In the genomic region with DNA sequence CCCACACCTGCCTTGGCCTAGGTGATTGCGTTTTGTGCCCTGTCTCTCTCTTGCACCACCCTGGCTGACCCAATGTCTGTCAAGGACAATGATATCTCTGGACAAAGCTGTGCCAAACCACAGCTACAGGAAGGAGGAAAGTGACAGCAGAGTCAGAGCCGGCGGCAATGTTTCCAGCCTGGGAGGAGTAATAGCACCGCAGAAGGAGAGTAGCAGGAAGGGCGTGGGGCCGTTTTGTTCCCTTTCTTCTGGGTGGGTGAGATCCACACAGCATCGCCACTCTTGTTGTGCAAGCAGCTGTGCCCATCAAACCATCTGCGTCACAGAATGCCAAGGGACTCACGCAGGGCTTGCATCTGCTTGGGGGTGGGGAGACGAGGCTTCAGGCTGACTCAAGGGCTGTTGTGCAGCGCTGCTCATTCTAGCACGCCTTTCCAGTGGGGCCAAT, we compare ENCODE assay signal across 12 cellular contexts.
A peak's percentile ranks its signal among the peaks of the same experiment; 100 is the strongest.
DNase-seq lines count a peak whose midpoint lies in the region; ATAC-seq and TF ChIP-seq lines count a peak whose summit lies in the region.
"Had no signal": no experiment of that assay in that cellular context is flagged by ENCODE, and none has a peak within 500 bp of the region (broad histone marks: within the 10 kb centered on the region; RNA-seq: fewer than 3 reads in every experiment).

No MANE protein-coding gene starts in this region.

- TF ChIP-seq CTCF in OCI-LY7 (conservative IDR thresholded peaks at IDR 0.05; ENCODE audit: low read length): no peak

- intact Hi-C loops in OCI-LY7 (cut with micrococcal nuclease; ENCODE audit: unreplicated experiment): no loop called here

- DNase-seq in MV-4-11 (lab: John Stamatoyannopoulos, UW): peak; percentile 97
- peak; percentile 82 for DNase-seq in RPMI8226
- DNase-seq in hypothalamus (lab: John Stamatoyannopoulos, UW): peak in 36 of 51 donors; percentile 3 to 69 (median 18)
- peak in 35 of 49 donors; percentile 1 to 72 (median 20) for DNase-seq in substantia nigra (lab: John Stamatoyannopoulos, UW)
- no peak for DNase-seq in NCI-H774 (lab: John Stamatoyannopoulos, UW)
- no peak for DNase-seq in OCI-LY7 (ENCODE audit: low spot score)
- no peak for DNase-seq in stimulated activated naive CD4-positive, alpha-beta T cell (lab: John Stamatoyannopoulos, UW)
- DNase-seq: central memory CD4-positive, alpha-beta T cell; DND-41; NCI-H2081; WERI-Rb-1 had no signal

- H2AFZ ChIP-seq in OCI-LY7 (ENCODE audit: low read length): no peak overlapping the region

- no peaks in the 10 kb centered on the region for H3K9me3 ChIP-seq in OCI-LY7 (ENCODE audit: low read length)

- H3K27ac ChIP-seq in substantia nigra (ENCODE audit: low read depth, low read length, poor library complexity, severe bottlenecking) (no peak overlapping the region), OCI-LY7 (ENCODE audit: low read depth, low read length, poor library complexity, severe bottlenecking) (no peak overlapping the region)
- H3K27ac ChIP-seq: WERI-Rb-1 had no signal

- no peak overlapping the region for H3K4me2 ChIP-seq in OCI-LY7 (ENCODE audit: low read length)

- no peak for ATAC-seq in GM18867 (IDR thresholded peaks at IDR 0.05; ENCODE audit: unreplicated experiment)

- no peaks in the 10 kb centered on the region for H4K20me1 ChIP-seq in OCI-LY7 (ENCODE audit: insufficient read depth, low read length)

- no peaks in the 10 kb centered on the region for H3K9me2 ChIP-seq in OCI-LY7 (ENCODE audit: insufficient read depth, low read length)

- no peaks in the 10 kb centered on the region for H3K79me2 ChIP-seq in OCI-LY7 (ENCODE audit: insufficient read depth, low read depth, low read length)

- no peaks in the 10 kb centered on the region for H3K4me1 ChIP-seq in OCI-LY7 (ENCODE audit: insufficient read depth, low read length, poor library complexity, severe bottlenecking)

- no TSS peak for BruUV-seq in OCI-LY7 (replicated peaks; lab: Mats Ljungman, UMichigan)

- CTCF ChIA-PET in OCI-LY7 (lab: Charles Lee; ENCODE audit: unreplicated experiment): no interaction called here

- H3K36me3 ChIP-seq in OCI-LY7 (ENCODE audit: insufficient read depth, low read length): no peaks in the 10 kb centered on the region
- H3K36me3 ChIP-seq: WERI-Rb-1 had no signal

- POLR2A ChIA-PET in OCI-LY7 (lab: Charles Lee): no interaction called here

- H3K4me3 ChIP-seq in OCI-LY7 (ENCODE audit: low read depth, low read length, poor library complexity, severe bottlenecking): no peak overlapping the region

Comparison
In these comparisons a context has a peak if more than half of its experiments do, and no peak if none do; other contexts are left out.
1. DNase-seq: peak in MV-4-11 (single experiment), RPMI8226 (single experiment), hypothalamus (36 of 51) and substantia nigra (35 of 49); none in NCI-H774 (single experiment), OCI-LY7 (single experiment) and stimulated activated naive CD4-positive, alpha-beta T cell (0 of 6).